In the genomic region with DNA sequence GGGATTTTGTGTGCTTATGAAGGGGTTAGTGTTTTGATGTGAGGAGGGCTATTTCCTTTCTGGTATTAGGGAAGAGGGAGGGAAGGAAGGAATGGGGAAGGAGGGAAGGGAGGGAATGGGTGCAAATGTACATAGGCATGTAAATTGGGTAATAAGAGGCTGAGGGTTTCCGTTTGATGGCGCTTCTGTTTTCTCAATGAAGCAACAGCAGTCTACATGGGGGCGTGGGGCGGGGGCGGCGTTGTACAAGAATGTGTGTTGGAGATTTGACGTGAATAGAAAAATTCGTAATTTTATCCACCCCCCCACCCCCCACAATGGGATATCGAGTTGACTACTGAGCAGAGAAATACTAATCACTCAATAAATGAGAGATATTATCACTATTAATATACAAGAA, we compare ENCODE assay signal across 12 cellular contexts. TPM values are rescaled to one million over a fixed set of nuclear protein-coding genes. Genes with fewer than 3 reads are reported as not detected.
DNase-seq lines count a peak whose midpoint lies in the region; ATAC-seq and TF ChIP-seq lines count a peak whose summit lies in the region.
"Had no signal": no experiment of that assay in that cellular context is flagged by ENCODE, and none has a peak within 500 bp of the region (broad histone marks: within the 10 kb centered on the region; RNA-seq: fewer than 3 reads in every experiment).

No MANE protein-coding gene starts in this region.

- no peaks in the 10 kb centered on the region for H3K4me1 ChIP-seq in HEK293 (ENCODE audit: control insufficient read depth, insufficient read depth, low read length)
- peaks cover 5% of the 10 kb centered on the region for H3K4me1 ChIP-seq in prostate gland (replicated peaks)

- no peaks in the 10 kb centered on the region for H3K27me3 Mint-ChIP-seq in activated CD8-positive, alpha-beta T cell treated with anti-CD3 and anti-CD28 coated beads for 36 hours
- no peaks in the 10 kb centered on the region for H3K27me3 Mint-ChIP-seq in activated CD8-positive, alpha-beta T cell treated with anti-CD3 and anti-CD28 coated beads, Interleukin-2, amount 10 ng/mL, durations not matched to agents 7 days and 5 days (ENCODE audit: low read depth)

- H3K27me3 ChIP-seq in SU-DHL-6 (ENCODE audit: low read length): no peaks in the 10 kb centered on the region
- no peaks in the 10 kb centered on the region for H3K27me3 ChIP-seq in prostate gland (replicated peaks; ENCODE audit: insufficient read depth)

- H3K4me1 Mint-ChIP-seq in activated CD8-positive, alpha-beta T cell treated with anti-CD3 and anti-CD28 coated beads for 36 hours (ENCODE audit: low read depth): peaks cover 35% of the 10 kb centered on the region
- H3K4me1 Mint-ChIP-seq in activated CD8-positive, alpha-beta T cell treated with anti-CD3 and anti-CD28 coated beads, Interleukin-2, amount 10 ng/mL, durations not matched to agents 7 days and 5 days (ENCODE audit: low read depth): peaks cover 25% of the 10 kb centered on the region

- no peak overlapping the region for H3K27ac ChIP-seq in HEK293 (ENCODE audit: extremely low read depth, low read depth, low read length)
- no peak overlapping the region for H3K27ac ChIP-seq in SU-DHL-6 (ENCODE audit: low read depth, low read length)
- no peak overlapping the region for H3K27ac ChIP-seq in prostate gland
- H3K27ac ChIP-seq: KMS-11 had no signal

- H2AFZ ChIP-seq in SU-DHL-6 (ENCODE audit: low read depth, low read length, severe bottlenecking): no peak overlapping the region

- H3F3A ChIP-seq in SU-DHL-6 (ENCODE audit: insufficient read depth): peaks cover 11% of the 10 kb centered on the region; the same call in 1 of the 2 replicates

- no peaks in the 10 kb centered on the region for H3K36me3 Mint-ChIP-seq in activated CD8-positive, alpha-beta T cell treated with anti-CD3 and anti-CD28 coated beads for 36 hours (ENCODE audit: low read depth)
- no peaks in the 10 kb centered on the region for H3K36me3 Mint-ChIP-seq in activated CD8-positive, alpha-beta T cell treated with anti-CD3 and anti-CD28 coated beads, Interleukin-2, amount 10 ng/mL, durations not matched to agents 7 days and 5 days (ENCODE audit: low read depth)

- H3K9ac ChIP-seq in SU-DHL-6 (ENCODE audit: low read length): no peak overlapping the region
- H3K9ac ChIP-seq: KMS-11, SK-N-SH had no signal

- WGBS in prostate gland: 73% methylated on average over 9 of the region's 9 CpGs

- H3K27ac Mint-ChIP-seq in activated CD8-positive, alpha-beta T cell treated with anti-CD3 and anti-CD28 coated beads for 36 hours: no peak overlapping the region
- H3K27ac Mint-ChIP-seq in activated CD8-positive, alpha-beta T cell treated with anti-CD3 and anti-CD28 coated beads, Interleukin-2, amount 10 ng/mL, durations not matched to agents 7 days and 5 days: no peak overlapping the region

- peaks cover 31% of the 10 kb centered on the region; the same call in 1 of the 2 replicates for H4K20me1 ChIP-seq in SU-DHL-6 (ENCODE audit: low read depth, low read length)

- POLR2A ChIA-PET in activated CD8-positive, alpha-beta T cell treated with anti-CD3 and anti-CD28 coated beads for 36 hours (lab: Charles Lee): no interaction called here
- POLR2A ChIA-PET in activated CD8-positive, alpha-beta T cell treated with anti-CD3 and anti-CD28 coated beads, Interleukin-2, amount 10 ng/mL, durations not matched to agents 7 days and 5 days (lab: Charles Lee): no interaction called here
- POLR2A ChIA-PET in HEK293 (lab: Yijun Ruan, JAX): no interaction called here

- TF ChIP-seq POLR2A in prostate gland (IDR thresholded peaks at IDR 0.05): no peak

- H3K79me2 ChIP-seq in SU-DHL-6 (ENCODE audit: insufficient read depth, low read length): peaks cover 99% of the 10 kb centered on the region

- ATAC-seq in activated CD8-positive, alpha-beta T cell treated with anti-CD3 and anti-CD28 coated beads for 36 hours: no peak
- ATAC-seq in activated CD8-positive, alpha-beta T cell treated with anti-CD3 and anti-CD28 coated beads, Interleukin-2, amount 10 ng/mL, durations not matched to agents 7 days and 5 days: no peak
- no peak for ATAC-seq in GM18858 (IDR thresholded peaks at IDR 0.05; ENCODE audit: unreplicated experiment)

- H3K9me3 ChIP-seq in HEK293 (ENCODE audit: control insufficient read depth, insufficient read depth, low read depth, low read length) (no peaks in the 10 kb centered on the region), SU-DHL-6 (ENCODE audit: insufficient read depth, low read length) (no peaks in the 10 kb centered on the region), prostate gland (no peaks in the 10 kb centered on the region)
- H3K9me3 ChIP-seq: SK-N-SH had no signal

- TF ChIP-seq CTCF in activated CD8-positive, alpha-beta T cell treated with anti-CD3 and anti-CD28 coated beads for 36 hours (IDR thresholded peaks at IDR 0.05): no peak
- TF ChIP-seq CTCF in HEK293 (tag by site-specific recombination; IDR thresholded peaks at IDR 0.05) (no peak), SU-DHL-6 (IDR thresholded peaks at IDR 0.05; ENCODE audit: insufficient read depth, low read length, poor library complexity, severe bottlenecking) (no peak), prostate gland (IDR thresholded peaks at IDR 0.05) (no peak)

- H3K36me3 ChIP-seq in HEK293 (ENCODE audit: control insufficient read depth in 2 of 2, insufficient read depth in 1 of 2, low read length in 2 of 2): no peaks in the 10 kb centered on the region; a peak in 1 of 3 replicates
- H3K36me3 ChIP-seq in SU-DHL-6 (ENCODE audit: low read length): no peaks in the 10 kb centered on the region
- no peaks in the 10 kb centered on the region for H3K36me3 ChIP-seq in prostate gland

- intact Hi-C loops in activated CD8-positive, alpha-beta T cell treated with anti-CD3 and anti-CD28 coated beads for 36 hours (cut with micrococcal nuclease): loop anchor here (2.0 kb wide), 1 partner anchor 52 kb away; the partner anchor contains the start of gene PDS5B
- intact Hi-C loops in prostate gland (cut with DNase I): loop anchor here (1.0 kb wide), 1 partner anchor 51 kb away; no protein-coding TSS in a partner anchor

- no peaks in the 10 kb centered on the region for H3K9me2 ChIP-seq in SU-DHL-6 (replicated peaks; ENCODE audit: insufficient read depth, low read length)
- H3K9me2 ChIP-seq: SK-N-SH had no signal

- H3K4me3 ChIP-seq in HEK293 (ENCODE audit: low read depth, low read length) (no peak overlapping the region), SU-DHL-6 (ENCODE audit: insufficient read depth, low read length, poor library complexity, severe bottlenecking) (no peak overlapping the region), prostate gland (no peak overlapping the region)

- H3K9me3 Mint-ChIP-seq in activated CD8-positive, alpha-beta T cell treated with anti-CD3 and anti-CD28 coated beads for 36 hours: no peaks in the 10 kb centered on the region
- H3K9me3 Mint-ChIP-seq in activated CD8-positive, alpha-beta T cell treated with anti-CD3 and anti-CD28 coated beads, Interleukin-2, amount 10 ng/mL, durations not matched to agents 7 days and 5 days (ENCODE audit: insufficient read depth): no peaks in the 10 kb centered on the region

- H3K4me2 ChIP-seq in SU-DHL-6 (ENCODE audit: low read depth, low read length, poor library complexity, severe bottlenecking): peak overlapping the region; percentile 23
- H3K4me2 ChIP-seq: KMS-11, SK-N-SH had no signal

- peak; percentile 15 for DNase-seq in activated CD8-positive, alpha-beta T cell treated with anti-CD3 and anti-CD28 coated beads for 36 hours
- no peak for DNase-seq in activated CD8-positive, alpha-beta T cell treated with anti-CD3 and anti-CD28 coated beads, Interleukin-2, amount 10 ng/mL, durations not matched to agents 7 days and 5 days
- peak; percentile 15 for DNase-seq in stimulated activated CD4-positive, alpha-beta T cell treated with anti-CD3 and anti-CD28 coated beads, Interleukin-4, amount 100 ng/mL, for 1 hour
- DNase-seq in NCI-H774 (lab: John Stamatoyannopoulos, UW) (no peak), prostate gland (ENCODE audit: low spot score) (no peak)
- DNase-seq: NCI-H2081 treated with DMSO at 0.1 percent for 48 hours, Right ventricle myocardium superior had no signal

- CTCF ChIA-PET in activated CD8-positive, alpha-beta T cell treated with anti-CD3 and anti-CD28 coated beads for 36 hours (lab: Charles Lee): interaction anchor here (1.9 to 2.8 kb wide), 2 partner anchors 12 to 50 kb away, joined by 8 to 16 read pairs; no protein-coding TSS in a partner anchor
- CTCF ChIA-PET in activated CD8-positive, alpha-beta T cell treated with anti-CD3 and anti-CD28 coated beads, Interleukin-2, amount 10 ng/mL, durations not matched to agents 7 days and 5 days (lab: Charles Lee): interaction anchor here (1.4 to 4.0 kb wide), 3 partner anchors 12 to 53 kb away, joined by 5 to 17 read pairs (median 7); partner anchors contain the start of gene PDS5B
- CTCF ChIA-PET in HEK293 (lab: Yijun Ruan, JAX): interaction anchor here (0.6 to 1.5 kb wide), 4 partner anchors 12 to 729 kb away, joined by 3 to 5 read pairs (median 3); no protein-coding TSS in a partner anchor

- no peak overlapping the region for H3K4me3 Mint-ChIP-seq in activated CD8-positive, alpha-beta T cell treated with anti-CD3 and anti-CD28 coated beads for 36 hours
- H3K4me3 Mint-ChIP-seq in activated CD8-positive, alpha-beta T cell treated with anti-CD3 and anti-CD28 coated beads, Interleukin-2, amount 10 ng/mL, durations not matched to agents 7 days and 5 days: no peak overlapping the region

TF ChIP-seq in HEK293, 187 proteins besides CTCF, POLR2A, EP300 and RAD21:
- TF ChIP-seq, protein P1, sequence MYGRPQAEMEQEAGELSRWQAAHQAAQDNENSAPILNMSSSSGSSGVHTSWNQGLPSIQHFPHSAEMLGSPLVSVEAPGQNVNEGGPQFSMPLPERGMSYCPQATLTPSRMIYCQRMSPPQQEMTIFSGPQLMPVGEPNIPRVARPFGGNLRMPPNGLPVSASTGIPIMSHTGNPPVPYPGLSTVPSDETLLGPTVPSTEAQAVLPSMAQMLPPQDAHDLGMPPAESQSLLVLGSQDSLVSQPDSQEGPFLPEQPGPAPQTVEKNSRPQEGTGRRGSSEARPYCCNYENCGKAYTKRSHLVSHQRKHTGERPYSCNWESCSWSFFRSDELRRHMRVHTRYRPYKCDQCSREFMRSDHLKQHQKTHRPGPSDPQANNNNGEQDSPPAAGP (tag by site-specific recombination; IDR thresholded peaks at IDR 0.05): no peak
- 0 out of 2 replicates have a peak, but pooled peaks have one; percentile 24 for TF ChIP-seq ZNF366 (tag by site-specific recombination; conservative IDR thresholded peaks at IDR 0.05)
- no peak for TF ChIP-seq ZNF2 (tag by site-specific recombination; IDR thresholded peaks at IDR 0.05)
- TF ChIP-seq OSR2 (tag by site-specific recombination; IDR thresholded peaks at IDR 0.05): no peak
- TF ChIP-seq ZBTB21 (tag by site-specific recombination; IDR thresholded peaks at IDR 0.05): no peak
- no peak for TF ChIP-seq ZNF561 (tag by site-specific recombination; IDR thresholded peaks at IDR 0.05; ENCODE audit: borderline replicate concordance)
- TF ChIP-seq ZNF121 (tag by site-specific recombination; IDR thresholded peaks at IDR 0.05): no peak

RNA-seq across cellular contexts. Expression of gene PDS5B, which starts 52.5 kb away (rescaled TPM):
- 10 to 100 TPM; 44.1 to 46.6 TPM for total RNA-seq in activated CD8-positive, alpha-beta T cell treated with anti-CD3 and anti-CD28 coated beads for 36 hours
- 10 to 100 TPM; 62.5 to 72.3 TPM for total RNA-seq in activated CD8-positive, alpha-beta T cell treated with anti-CD3 and anti-CD28 coated beads, Interleukin-2, amount 10 ng/mL, durations not matched to agents 7 days and 5 days
- 10 to 100 TPM; 37.0 to 63.3 TPM for total RNA-seq in prostate gland

Comparison
In these comparisons a context has a peak if more than half of its experiments do, and no peak if none do; other contexts are left out.
1. DNase-seq: peak in activated CD8-positive, alpha-beta T cell treated with anti-CD3 and anti-CD28 coated beads for 36 hours (single experiment) and stimulated activated CD4-positive, alpha-beta T cell treated with anti-CD3 and anti-CD28 coated beads, Interleukin-4, amount 100 ng/mL, for 1 hour (single experiment); none in activated CD8-positive, alpha-beta T cell treated with anti-CD3 and anti-CD28 coated beads, Interleukin-2, amount 10 ng/mL, durations not matched to agents 7 days and 5 days (single experiment), NCI-H774 (single experiment) and prostate gland (single experiment).